ENCODE assay signal across 15 cellular contexts in genomic region chr19:50313812-50314536, GRCh38.
A peak's percentile ranks its signal among the peaks of the same experiment; 100 is the strongest.
DNase-seq lines count a peak whose midpoint lies in the region; ATAC-seq and FAIRE-seq lines count a peak whose summit lies in the region.
"Had no signal": no experiment of that assay in that cellular context is flagged by ENCODE, and none has a peak within 500 bp of the region (broad histone marks: within the 10 kb centered on the region; RNA-seq: fewer than 3 reads in every experiment).

No MANE protein-coding gene starts in this region.

- FAIRE-seq in GM19239 (lab: Jason Lieb, UNC) = no peak
- FAIRE-seq: astrocyte, endometrium had no signal

- H3K27ac Mint-ChIP-seq in stimulated activated memory B cell treated with anti-CD40 and anti-IgM and Interleukin-4, amounts not matched to agents 10 μg/mL and 1 μg/mL and 100 μg/mL, for 72 hours = no peak overlapping the region

- H3K36me3 Mint-ChIP-seq in stimulated activated memory B cell treated with anti-CD40 and anti-IgM and Interleukin-4, amounts not matched to agents 10 μg/mL and 1 μg/mL and 100 μg/mL, for 72 hours = peaks cover 16% of the 10 kb centered on the region

- peak overlapping the region; percentile 57 for H3K4me3 ChIP-seq in iPS-18c (ENCODE audit: insufficient read depth, low read depth, low read length)
- H3K4me3 ChIP-seq: heart right ventricle, sigmoid colon, tibial artery had no signal

- no peak for ATAC-seq in stimulated activated memory B cell treated with anti-CD40 and anti-IgM and Interleukin-4, amounts not matched to agents 10 μg/mL and 1 μg/mL and 100 μg/mL, for 72 hours
- ATAC-seq: heart right ventricle had no signal

- H3K27me3 Mint-ChIP-seq in stimulated activated memory B cell treated with anti-CD40 and anti-IgM and Interleukin-4, amounts not matched to agents 10 μg/mL and 1 μg/mL and 100 μg/mL, for 72 hours = peaks cover 67% of the 10 kb centered on the region

- H3K4me3 Mint-ChIP-seq in stimulated activated memory B cell treated with anti-CD40 and anti-IgM and Interleukin-4, amounts not matched to agents 10 μg/mL and 1 μg/mL and 100 μg/mL, for 72 hours = peak overlapping the region; percentile 18
- H3K4me3 Mint-ChIP-seq: activated T-helper 1 cell treated with anti-CD3 and anti-CD28 coated beads, Interleukin-12 subunit alpha, Interleukin-12 subunit beta, Interleukin-2, Interleukin-4 antibody, amounts not matched to agents 30 ng/mL and 10 ng/mL and 1 ng/mL, durations not matched to agents 14 hours and 24 hours and 36 hours had no signal

- DNase-seq in NCI-H2196 (lab: John Stamatoyannopoulos, UW; ENCODE audit: unreplicated experiment) = peak; percentile 26
- DNase-seq in NCI-H2196 treated with DMSO at 0.1 percent for 48 hours (lab: John Stamatoyannopoulos, UW; ENCODE audit: unreplicated experiment) = no peak
- DNase-seq in NCI-H69 (lab: John Stamatoyannopoulos, UW) = peak; percentile 57
- DNase-seq in GM19239 (ENCODE audit: insufficient read length, low spot score) = no peak
- DNase-seq in activated CD4-positive, alpha-beta T cell treated with anti-CD3 and anti-CD28 coated beads, Interleukin-2, amount 50 U/mL, for 1 hour = no peak
- no peak for DNase-seq in RKO (ENCODE audit: low spot score)
- DNase-seq: heart right ventricle, NCI-H2081 treated with DMSO at 0.1 percent for 48 hours, sigmoid colon, tibial artery had no signal

- no peaks in the 10 kb centered on the region for H3K9me3 ChIP-seq in iPS-18c (ENCODE audit: control insufficient read depth, insufficient read depth, low read length)
- H3K9me3 ChIP-seq: heart right ventricle, sigmoid colon, tibial artery had no signal

- no peaks in the 10 kb centered on the region for H3K9me3 Mint-ChIP-seq in stimulated activated memory B cell treated with anti-CD40 and anti-IgM and Interleukin-4, amounts not matched to agents 10 μg/mL and 1 μg/mL and 100 μg/mL, for 72 hours
- H3K9me3 Mint-ChIP-seq: activated T-helper 1 cell treated with anti-CD3 and anti-CD28 coated beads, Interleukin-12 subunit alpha, Interleukin-12 subunit beta, Interleukin-2, Interleukin-4 antibody, amounts not matched to agents 30 ng/mL and 10 ng/mL and 1 ng/mL, durations not matched to agents 14 hours and 24 hours and 36 hours had no signal

- peaks cover 39% of the 10 kb centered on the region for H3K4me1 Mint-ChIP-seq in stimulated activated memory B cell treated with anti-CD40 and anti-IgM and Interleukin-4, amounts not matched to agents 10 μg/mL and 1 μg/mL and 100 μg/mL, for 72 hours

Comparison
In these comparisons a context has a peak if more than half of its experiments do, and no peak if none do; other contexts are left out.
1. DNase-seq: peak in NCI-H2196 (single experiment) and NCI-H69 (single experiment); none in NCI-H2196 treated with DMSO at 0.1 percent for 48 hours (single experiment), GM19239 (single experiment), activated CD4-positive, alpha-beta T cell treated with anti-CD3 and anti-CD28 coated beads, Interleukin-2, amount 50 U/mL, for 1 hour (single experiment) and RKO (single experiment).